ENCODE assay signal across 22 cellular contexts in the genomic region with DNA sequence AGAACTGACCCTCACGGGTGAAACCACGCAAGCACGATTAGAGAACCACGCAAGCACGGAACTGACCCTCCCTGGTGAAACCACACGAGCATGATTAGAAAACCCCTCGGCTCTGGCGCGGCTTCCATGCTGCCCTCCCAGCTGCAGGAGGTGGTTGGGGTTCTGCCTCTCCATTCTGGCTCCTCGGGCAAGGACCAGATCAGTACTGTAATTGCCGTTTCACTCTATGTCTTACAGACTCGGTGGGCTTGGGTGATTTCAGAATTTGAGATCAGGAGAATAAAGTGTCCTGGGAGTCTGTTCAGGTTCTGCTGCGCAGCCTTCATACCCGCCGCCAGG. TPM values are rescaled to one million over a fixed set of nuclear protein-coding genes. Genes with fewer than 3 reads are reported as not detected.
"Had no signal": no experiment of that assay in that cellular context is flagged by ENCODE, and none has a peak within 500 bp of the region (broad histone marks: within the 10 kb centered on the region; RNA-seq: fewer than 3 reads in every experiment).

No MANE protein-coding gene starts in this region.

- H3K27ac ChIP-seq: esophagus muscularis mucosa, foreskin keratinocyte, gastroesophageal sphincter, hepatocyte, left lung, lower lobe of right lung, parathyroid adenoma, prostate gland, right atrium auricular region, thyroid gland had no signal

- ATAC-seq: foreskin keratinocyte; gastroesophageal sphincter; lower lobe of right lung; naive thymus-derived CD8-positive, alpha-beta T cell; stimulated activated naive B cell treated with anti-CD40 and anti-IgM and Interleukin-4, amounts not matched to agents 10 μg/mL and 1 μg/mL and 100 μg/mL, for 72 hours; stimulated activated naive CD8-positive, alpha-beta T cell treated with anti-CD3 and anti-CD28 coated beads, Interleukin-15, amount 100 ng/mL, for 72 hours had no signal

- DNase-seq: central memory CD4-positive, alpha-beta T cell; effector CD4-positive, alpha-beta T cell; foreskin keratinocyte; lower lobe of right lung; occipital lobe; stimulated activated CD4-positive, alpha-beta T cell treated with anti-CD3 and anti-CD28 coated beads, Interleukin-2, amount 100 ng/mL, for 48 hours; stimulated activated naive B cell treated with anti-CD40 and anti-IgM and Interleukin-4, amounts not matched to agents 10 μg/mL and 1 μg/mL and 100 μg/mL, for 72 hours; stimulated activated naive CD8-positive, alpha-beta T cell treated with anti-CD3 and anti-CD28 coated beads, Interleukin-15, amount 100 ng/mL, for 72 hours; thyroid gland had no signal

- H3K27me3 ChIP-seq: dorsolateral prefrontal cortex, esophagus muscularis mucosa, foreskin keratinocyte, gastroesophageal sphincter, heart left ventricle, hepatocyte, left lung, right atrium auricular region, thyroid gland had no signal

- H3K9me3 ChIP-seq: esophagus muscularis mucosa, gastroesophageal sphincter, heart left ventricle, lower lobe of right lung, prostate gland, right atrium auricular region, thyroid gland had no signal

- H3K36me3 ChIP-seq: prostate gland had no signal

- H3K4me3 ChIP-seq: esophagus muscularis mucosa, gastroesophageal sphincter, heart left ventricle, hepatocyte, left lung, lower lobe of right lung, prostate gland, right atrium auricular region, thyroid gland had no signal

- H3K4me1 ChIP-seq: esophagus muscularis mucosa, foreskin keratinocyte, gastroesophageal sphincter, left lung, lower lobe of right lung, parathyroid adenoma, prostate gland, right atrium auricular region, thyroid gland had no signal

RNA-seq across cellular contexts. Expression of a gene that starts 58.3 kb away (rescaled TPM):
- total RNA-seq: endothelial cell of umbilical vein; epithelial cell of proximal tubule; foreskin keratinocyte; hepatocyte; naive thymus-derived CD8-positive, alpha-beta T cell; right atrium auricular region had no signal
- polyA plus RNA-seq: endothelial cell of umbilical vein; foreskin keratinocyte; hepatocyte; naive thymus-derived CD8-positive, alpha-beta T cell; neural cell had no signal
